10 cellular contexts compared by ENCODE assay signal in the genomic region with DNA sequence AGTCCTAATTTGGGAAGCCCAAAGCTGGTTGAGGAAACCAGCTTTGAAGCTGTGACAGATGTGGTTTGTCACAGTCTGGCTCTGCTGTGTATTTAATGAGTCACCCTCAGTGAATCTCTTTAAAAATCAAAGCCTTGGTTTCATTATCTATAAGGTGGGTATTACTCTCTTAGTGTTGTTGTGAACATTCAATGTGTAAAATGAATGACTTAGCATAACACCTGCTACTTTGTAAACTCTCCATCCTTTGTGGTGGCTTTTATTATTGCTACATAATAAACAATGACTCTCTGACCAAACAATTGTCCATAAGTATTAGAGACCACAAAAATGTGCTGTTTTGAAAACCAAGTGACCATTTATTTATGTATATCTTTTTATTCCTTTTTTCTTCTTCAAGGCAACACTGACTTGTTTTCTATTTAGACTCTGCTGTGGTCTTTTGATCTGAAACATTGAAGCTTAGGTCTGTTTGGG. TPM values are rescaled to one million over a fixed set of nuclear protein-coding genes. Genes with fewer than 3 reads are reported as not detected.
DNase-seq lines count a peak whose midpoint lies in the region; ATAC-seq, FAIRE-seq and TF ChIP-seq lines count a peak whose summit lies in the region.
"Had no signal": no experiment of that assay in that cellular context is flagged by ENCODE, and none has a peak within 500 bp of the region (broad histone marks: within the 10 kb centered on the region; RNA-seq: fewer than 3 reads in every experiment).

No MANE protein-coding gene starts in this region.

- H3K4me3 ChIP-seq in Jurkat, Clone E6-1 (ENCODE audit: low read length), result no peak overlapping the region
- H3K4me3 ChIP-seq: lung had no signal

- H3K4me3 Mint-ChIP-seq in central memory CD8-positive, alpha-beta T cell, result peak overlapping the region; percentile 29
- H3K4me3 Mint-ChIP-seq in endothelial cell (ENCODE audit: unreplicated experiment), result no peak overlapping the region

- intact Hi-C loops in Right ventricle myocardium inferior (cut with DNase I), result no loop called here
- intact Hi-C loops in cardiac septum (cut with DNase I), result no loop called here

- no peak for TF ChIP-seq CTCF in endothelial cell (IDR thresholded peaks at IDR 0.05; ENCODE audit: unreplicated experiment)

- H3K9me3 Mint-ChIP-seq in central memory CD8-positive, alpha-beta T cell, result no peaks in the 10 kb centered on the region
- peaks cover 9% of the 10 kb centered on the region for H3K9me3 Mint-ChIP-seq in endothelial cell (ENCODE audit: unreplicated experiment)

- no peak for FAIRE-seq in RCC 7860 (lab: Jason Lieb, UNC)
- FAIRE-seq: TTC549 had no signal

- H3K36me3 Mint-ChIP-seq in central memory CD8-positive, alpha-beta T cell (ENCODE audit: insufficient read depth), result peaks cover 3% of the 10 kb centered on the region
- peaks cover 12% of the 10 kb centered on the region for H3K36me3 Mint-ChIP-seq in endothelial cell (ENCODE audit: low read depth, unreplicated experiment)

- DNase-seq in Right ventricle myocardium inferior (ENCODE audit: missing footprints), result no peak
- no peak for DNase-seq in cardiac septum (ENCODE audit: low spot score)
- peak; percentile 58 for DNase-seq in Jurkat, Clone E6-1 (ENCODE audit: low read depth, low spot score)
- no peak for DNase-seq in central memory CD8-positive, alpha-beta T cell (ENCODE audit: low spot score in 2 of 2)
- no peak for DNase-seq in endothelial cell (ENCODE audit: low spot score)
- DNase-seq in RCC 7860 (ENCODE audit: low spot score), result no peak
- no peak for DNase-seq in kidney glomerular epithelial cell (lab: John Stamatoyannopoulos, UW)
- DNase-seq in cortex of kidney (lab: John Stamatoyannopoulos, UW), result no peak

- ATAC-seq in Right ventricle myocardium inferior, result peak; percentile 49
- ATAC-seq in central memory CD8-positive, alpha-beta T cell (replicated peaks; ENCODE audit: extremely low read depth, poor library complexity, severe bottlenecking), result peak; percentile 89

- H3K27me3 Mint-ChIP-seq in central memory CD8-positive, alpha-beta T cell, result no peaks in the 10 kb centered on the region
- H3K27me3 Mint-ChIP-seq in endothelial cell (ENCODE audit: unreplicated experiment), result peaks cover 3% of the 10 kb centered on the region

- peaks cover 68% of the 10 kb centered on the region for H3K4me1 Mint-ChIP-seq in central memory CD8-positive, alpha-beta T cell
- peaks cover 10% of the 10 kb centered on the region for H3K4me1 Mint-ChIP-seq in endothelial cell (ENCODE audit: unreplicated experiment)

- peak overlapping the region; percentile 73 for H3K27ac Mint-ChIP-seq in central memory CD8-positive, alpha-beta T cell (ENCODE audit: low read depth)
- no peak overlapping the region for H3K27ac Mint-ChIP-seq in endothelial cell (ENCODE audit: unreplicated experiment)

RNA-seq across cellular contexts. Expression of gene PLCB1, which starts 24.6 kb away (rescaled TPM):
- 7.2 TPM for total RNA-seq in Right ventricle myocardium inferior
- total RNA-seq in cardiac septum, result 7.3 TPM
- polyA plus RNA-seq in Jurkat, Clone E6-1 (2012; ENCODE audit: insufficient read depth, insufficient read length), result 4.0 TPM
- total RNA-seq in endothelial cell (ENCODE audit: unreplicated experiment), result 8.1 TPM
